In the genomic region with DNA sequence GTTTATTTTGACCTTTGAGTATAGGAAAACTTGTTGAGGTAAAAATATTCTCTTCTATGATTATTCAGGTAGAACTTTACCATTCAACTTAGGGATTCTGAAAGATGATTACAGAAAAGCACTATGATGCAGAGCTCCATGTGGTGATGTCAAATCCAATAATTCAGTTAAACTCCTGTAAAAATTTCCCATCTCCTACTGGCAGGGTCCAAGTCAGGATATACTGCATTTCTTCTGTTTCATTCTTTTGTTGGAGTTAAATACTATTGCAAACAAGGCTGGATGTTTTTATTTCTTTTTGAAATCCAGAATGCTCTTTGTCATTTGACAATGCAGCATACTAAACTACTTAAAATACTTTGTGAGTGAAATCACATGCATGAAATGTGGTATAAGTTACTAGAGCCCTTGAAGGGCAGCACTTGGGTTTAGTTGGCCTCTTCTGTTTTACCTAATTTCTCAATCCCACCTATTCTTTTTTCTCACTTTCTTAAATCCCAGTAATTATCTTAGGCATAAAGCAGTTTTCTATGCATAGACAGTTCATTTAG, we compare ENCODE assay signal across 23 cellular contexts.
DNase-seq lines count a peak whose midpoint lies in the region; ATAC-seq and TF ChIP-seq lines count a peak whose summit lies in the region.
"Had no signal": no experiment of that assay in that cellular context is flagged by ENCODE, and none has a peak within 500 bp of the region (broad histone marks: within the 10 kb centered on the region; RNA-seq: fewer than 3 reads in every experiment).

No MANE protein-coding gene starts in this region.

- H3K27ac ChIP-seq in left ventricle myocardium inferior (replicated peaks) (peak overlapping the region; percentile 44), upper lobe of right lung (no peak overlapping the region)
- H3K27ac ChIP-seq: body of pancreas, esophagus squamous epithelium, psoas muscle had no signal

- H3K4me1 Mint-ChIP-seq in HFFc6 (ENCODE audit: low read depth): peaks cover 63% of the 10 kb centered on the region
- H3K4me1 Mint-ChIP-seq: activated CD4-positive, alpha-beta T cell treated with anti-CD3 and anti-CD28 coated beads, Interleukin-2, amount 10 ng/mL, durations not matched to agents 24 days and 14 days; activated CD8-positive, alpha-beta memory T cell treated with anti-CD3 and anti-CD28 coated beads, Interleukin-2, amount 10 ng/mL, durations not matched to agents 7 days and 5 days; B cell; stimulated activated memory B cell treated with anti-CD40 and anti-IgM and Interleukin-4, amounts not matched to agents 10 μg/mL and 1 μg/mL and 100 μg/mL, for 72 hours; T-helper 17 cell had no signal

- peaks cover 6% of the 10 kb centered on the region for H3K36me3 Mint-ChIP-seq in HFFc6 (ENCODE audit: low read depth)
- H3K36me3 Mint-ChIP-seq: activated CD8-positive, alpha-beta memory T cell treated with anti-CD3 and anti-CD28 coated beads, Interleukin-2, amount 10 ng/mL, durations not matched to agents 7 days and 5 days; stimulated activated memory B cell treated with anti-CD40 and anti-IgM and Interleukin-4, amounts not matched to agents 10 μg/mL and 1 μg/mL and 100 μg/mL, for 72 hours had no signal

- H3K4me1 ChIP-seq in left ventricle myocardium inferior (peaks cover 50% of the 10 kb centered on the region), upper lobe of right lung (peaks cover 7% of the 10 kb centered on the region)
- H3K4me1 ChIP-seq: body of pancreas, esophagus squamous epithelium, psoas muscle had no signal

- H3K27me3 ChIP-seq in left ventricle myocardium inferior (ENCODE audit: low read depth): no peaks in the 10 kb centered on the region
- H3K27me3 ChIP-seq in upper lobe of right lung: no peaks in the 10 kb centered on the region
- H3K27me3 ChIP-seq: body of pancreas, esophagus squamous epithelium had no signal

- peak overlapping the region; percentile 44 for H3K4me3 Mint-ChIP-seq in HFFc6
- H3K4me3 Mint-ChIP-seq: activated CD4-positive, alpha-beta T cell treated with anti-CD3 and anti-CD28 coated beads, Interleukin-2, amount 10 ng/mL, durations not matched to agents 24 days and 14 days; activated CD8-positive, alpha-beta memory T cell treated with anti-CD3 and anti-CD28 coated beads, Interleukin-2, amount 10 ng/mL, durations not matched to agents 7 days and 5 days; B cell; effector memory CD8-positive, alpha-beta T cell; stimulated activated memory B cell treated with anti-CD40 and anti-IgM and Interleukin-4, amounts not matched to agents 10 μg/mL and 1 μg/mL and 100 μg/mL, for 72 hours; T-helper 17 cell had no signal

- H3K27me3 Mint-ChIP-seq in HFFc6 (ENCODE audit: insufficient read depth): no peaks in the 10 kb centered on the region; the same call in none of the 2 replicates
- H3K27me3 Mint-ChIP-seq: activated CD4-positive, alpha-beta T cell treated with anti-CD3 and anti-CD28 coated beads, Interleukin-2, amount 10 ng/mL, durations not matched to agents 24 days and 14 days; activated CD8-positive, alpha-beta memory T cell treated with anti-CD3 and anti-CD28 coated beads, Interleukin-2, amount 10 ng/mL, durations not matched to agents 7 days and 5 days; B cell; effector memory CD8-positive, alpha-beta T cell; stimulated activated memory B cell treated with anti-CD40 and anti-IgM and Interleukin-4, amounts not matched to agents 10 μg/mL and 1 μg/mL and 100 μg/mL, for 72 hours; T-helper 17 cell had no signal

- TF ChIP-seq CTCF in HFFc6 (IDR thresholded peaks at IDR 0.05) (no peak), left ventricle myocardium inferior (IDR thresholded peaks at IDR 0.05; ENCODE audit: borderline replicate concordance) (no peak), upper lobe of right lung (IDR thresholded peaks at IDR 0.05) (no peak)

- DNase-seq in HFFc6 (peak; percentile 40), astrocyte of the hippocampus (ENCODE audit: low read depth, low spot score) (peak; percentile 47), left ventricle myocardium inferior (no peak), upper lobe of right lung (no peak), middle frontal gyrus (ENCODE audit: extremely low spot score, low spot score) (no peak), SKM-1 (lab: John Stamatoyannopoulos, UW; ENCODE audit: unreplicated experiment) (no peak), dermis blood vessel endothelial cell (no peak)
- DNase-seq: activated CD4-positive, alpha-beta T cell treated with anti-CD3 and anti-CD28 coated beads, Interleukin-2, amount 10 ng/mL, durations not matched to agents 24 days and 14 days; activated CD8-positive, alpha-beta memory T cell treated with anti-CD3 and anti-CD28 coated beads, Interleukin-2, amount 10 ng/mL, durations not matched to agents 7 days and 5 days; activated naive CD4-positive, alpha-beta T cell treated with anti-CD3 and anti-CD28 coated beads, Interleukin-2, amount 50 U/mL, for 16 hours; body of pancreas; DMS79; effector memory CD8-positive, alpha-beta T cell; esophagus squamous epithelium; head of caudate nucleus; Kasumi-1; NCI-H1048; NCI-H1930; psoas muscle; T-helper 17 cell had no signal

- no peaks in the 10 kb centered on the region for H3K9me3 ChIP-seq in left ventricle myocardium inferior (replicated peaks)
- H3K9me3 ChIP-seq in upper lobe of right lung: no peaks in the 10 kb centered on the region
- H3K9me3 ChIP-seq: body of pancreas, esophagus squamous epithelium, psoas muscle had no signal

- H3K36me3 ChIP-seq in left ventricle myocardium inferior: no peaks in the 10 kb centered on the region
- no peaks in the 10 kb centered on the region for H3K36me3 ChIP-seq in upper lobe of right lung
- H3K36me3 ChIP-seq: esophagus squamous epithelium had no signal

- intact Hi-C loops in left ventricle myocardium inferior (cut with micrococcal nuclease) (no loop called here), upper lobe of right lung (cut with DNase I) (no loop called here)

- H3K27ac Mint-ChIP-seq in HFFc6: peak overlapping the region; percentile 78
- H3K27ac Mint-ChIP-seq: activated CD4-positive, alpha-beta T cell treated with anti-CD3 and anti-CD28 coated beads, Interleukin-2, amount 10 ng/mL, durations not matched to agents 24 days and 14 days; activated CD8-positive, alpha-beta memory T cell treated with anti-CD3 and anti-CD28 coated beads, Interleukin-2, amount 10 ng/mL, durations not matched to agents 7 days and 5 days; B cell; effector memory CD8-positive, alpha-beta T cell; stimulated activated memory B cell treated with anti-CD40 and anti-IgM and Interleukin-4, amounts not matched to agents 10 μg/mL and 1 μg/mL and 100 μg/mL, for 72 hours; T-helper 17 cell had no signal

- H3K4me3 ChIP-seq in left ventricle myocardium inferior (no peak overlapping the region), upper lobe of right lung (no peak overlapping the region)
- H3K4me3 ChIP-seq: body of pancreas, esophagus squamous epithelium, psoas muscle, skin epidermis had no signal

- peak; percentile 49 for ATAC-seq in upper lobe of right lung
- ATAC-seq: activated CD8-positive, alpha-beta memory T cell treated with anti-CD3 and anti-CD28 coated beads, Interleukin-2, amount 10 ng/mL, durations not matched to agents 7 days and 5 days; body of pancreas; effector memory CD8-positive, alpha-beta T cell; psoas muscle; stimulated activated memory B cell treated with anti-CD40 and anti-IgM and Interleukin-4, amounts not matched to agents 10 μg/mL and 1 μg/mL and 100 μg/mL, for 72 hours; T-helper 17 cell had no signal

- H3K9me3 Mint-ChIP-seq in HFFc6: no peaks in the 10 kb centered on the region

Comparison
In these comparisons a context has a peak if more than half of its experiments do, and no peak if none do; other contexts are left out.
1. DNase-seq: peak in HFFc6 (single experiment) and astrocyte of the hippocampus (single experiment); none in left ventricle myocardium inferior (single experiment), upper lobe of right lung (single experiment), middle frontal gyrus (single experiment), SKM-1 (single experiment) and dermis blood vessel endothelial cell (single experiment).